8 cellular contexts compared by ENCODE assay signal in the genomic region with DNA sequence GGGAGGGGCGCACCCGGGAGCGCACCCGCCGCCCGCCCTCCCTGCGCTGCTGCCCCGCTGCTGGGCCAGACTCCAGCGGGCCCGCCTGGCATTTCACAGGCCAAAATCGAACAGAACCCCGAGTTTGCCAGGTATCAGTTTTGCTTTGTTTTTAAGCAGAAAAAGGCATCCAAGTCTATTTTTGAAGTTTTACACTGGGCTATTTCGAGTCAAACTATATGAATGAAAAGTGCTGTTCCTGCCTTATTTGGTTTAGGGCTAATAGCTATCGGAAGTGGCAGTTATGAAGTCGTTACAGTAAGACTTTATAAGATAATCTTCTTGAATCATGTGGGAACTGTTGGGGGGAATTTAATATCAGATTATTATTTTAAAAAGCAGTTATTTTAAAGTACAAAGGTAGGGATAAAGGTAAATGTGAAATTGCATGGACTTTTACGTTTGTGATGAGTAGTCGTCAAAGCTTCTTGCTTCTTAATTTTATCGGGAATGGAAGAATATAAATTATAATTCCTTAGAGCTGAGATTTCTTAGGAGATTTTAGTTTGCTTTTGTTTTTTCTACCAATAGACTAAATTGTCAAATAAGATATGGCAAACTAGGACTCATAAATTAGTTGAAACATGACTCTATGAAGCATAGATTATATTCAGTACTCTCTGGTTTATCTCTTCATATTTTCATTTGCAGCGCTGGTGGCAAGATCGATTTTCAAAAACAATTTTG. TPM values are rescaled to one million over a fixed set of nuclear protein-coding genes. Genes with fewer than 3 reads are reported as not detected.
DNase-seq lines count a peak whose midpoint lies in the region; ATAC-seq and TF ChIP-seq lines count a peak whose summit lies in the region.

No MANE protein-coding gene starts in this region.

- DNase-seq in IMR-90 (peak; percentile 15), colonic mucosa (no peak), OCI-LY7 (ENCODE audit: low spot score) (no peak)
- no peak for DNase-seq in naive thymus-derived CD8-positive, alpha-beta T cell
- DNase-seq in effector memory CD4-positive, alpha-beta T cell, result no peak

- peak overlapping the region; percentile 83 for H3K56ac ChIP-seq in IMR-90 (ENCODE audit: extremely low read depth, insufficient read depth, low read length)

- ATAC-seq in IMR-90 (ENCODE audit: low read depth) (peak; percentile 2; the same call in 1 of the 2 replicates), GM21381 (IDR thresholded peaks at IDR 0.05; ENCODE audit: unreplicated experiment) (no peak), HG03439 (IDR thresholded peaks at IDR 0.05; ENCODE audit: unreplicated experiment) (no peak)
- peak in 1 of 2 donors; percentile 12 for ATAC-seq in naive thymus-derived CD8-positive, alpha-beta T cell

- H2BK20ac ChIP-seq in IMR-90 (ENCODE audit: low read depth, low read length), result no peak overlapping the region

- H2AK9ac ChIP-seq in IMR-90 (replicated peaks; ENCODE audit: low read depth, low read length, poor library complexity), result peak overlapping the region; percentile 99

- H4K5ac ChIP-seq in IMR-90 (ENCODE audit: low read depth, low read length), result peak overlapping the region; percentile 50; the same call in 1 of the 2 replicates

- peak overlapping the region; percentile 98 for H2AFZ ChIP-seq in IMR-90 (replicated peaks; ENCODE audit: low read length, poor library complexity)
- no peak overlapping the region for H2AFZ ChIP-seq in OCI-LY7 (ENCODE audit: low read length)

- H3K4me2 ChIP-seq in IMR-90 (ENCODE audit: low read depth, low read length), result peak overlapping the region; percentile 91
- no peak overlapping the region for H3K4me2 ChIP-seq in OCI-LY7 (ENCODE audit: low read length)

- H3K18ac ChIP-seq in IMR-90 (ENCODE audit: low read depth, low read length), result peak overlapping the region; percentile 84

- in situ Hi-C loops in IMR-90 (cut with MboI; ENCODE audit: low sequenced_read_pairs), result loop anchor here (25.0 kb wide), 1 partner anchor 1133 kb away; no protein-coding TSS in a partner anchor

- peak overlapping the region; percentile 6 to 97; a peak in 3 of 4 replicates for H4K8ac ChIP-seq in IMR-90 (ENCODE audit: low read depth in 2 of 2, low read length in 2 of 2)

- H2BK5ac ChIP-seq in IMR-90 (ENCODE audit: low read depth, low read length, poor library complexity, severe bottlenecking), result peak overlapping the region; percentile 99

- H3K14ac ChIP-seq in IMR-90 (replicated peaks; ENCODE audit: low read depth, low read length), result peak overlapping the region; percentile 70; the same call in 1 of the 2 replicates

- no peaks in the 10 kb centered on the region for H3K79me2 ChIP-seq in OCI-LY7 (ENCODE audit: insufficient read depth, low read depth, low read length)

- no peaks in the 10 kb centered on the region for H3K9me3 Mint-ChIP-seq in naive thymus-derived CD8-positive, alpha-beta T cell

- peaks cover 9 to 49% of the 10 kb centered on the region in 2 experiments; a peak in 3 of 4 replicates for H3K79me1 ChIP-seq in IMR-90 (ENCODE audit: low read depth in 1 of 2, low read length in 2 of 2)

- CTCF ChIA-PET in IMR-90 (lab: Yijun Ruan, JAX), result interaction anchor here (0.8 to 1.9 kb wide), 2 partner anchors 21 to 193 kb away, joined by 3 to 5 read pairs; no protein-coding TSS in a partner anchor
- CTCF ChIA-PET in OCI-LY7 (lab: Charles Lee; ENCODE audit: unreplicated experiment), result no interaction called here

- H3K27me3 ChIP-seq in IMR-90 (ENCODE audit: control insufficient read depth, insufficient read depth, low read length) (no peaks in the 10 kb centered on the region), colonic mucosa (peaks cover 11% of the 10 kb centered on the region)
- peaks cover 5% of the 10 kb centered on the region for H3K27me3 ChIP-seq in effector memory CD4-positive, alpha-beta T cell (replicated peaks; ENCODE audit: control insufficient read depth, insufficient read depth, low read length, poor library complexity, severe bottlenecking)

- no peak for TF ChIP-seq CTCF in IMR-90 (conservative IDR thresholded peaks at IDR 0.05; ENCODE audit: low read depth, low read length)
- TF ChIP-seq CTCF in colonic mucosa (IDR thresholded peaks at IDR 0.05), result no peak
- TF ChIP-seq CTCF in OCI-LY7 (conservative IDR thresholded peaks at IDR 0.05; ENCODE audit: low read length), result no peak

- no peaks in the 10 kb centered on the region for H3K36me3 Mint-ChIP-seq in naive thymus-derived CD8-positive, alpha-beta T cell

- H4K91ac ChIP-seq in IMR-90 (ENCODE audit: insufficient read depth, low read depth, low read length), result peak overlapping the region; percentile 39; the same call in 1 of the 2 replicates

- H2BK15ac ChIP-seq in IMR-90 (ENCODE audit: low read depth, low read length), result no peak overlapping the region

- peak overlapping the region; percentile 100 for H3K27ac ChIP-seq in IMR-90 (ENCODE audit: insufficient read depth, low read length)
- H3K27ac ChIP-seq in colonic mucosa, result no peak overlapping the region
- H3K27ac ChIP-seq in effector memory CD4-positive, alpha-beta T cell (ENCODE audit: insufficient read depth, low read length, poor library complexity, severe bottlenecking), result no peak overlapping the region
- no peak overlapping the region for H3K27ac ChIP-seq in OCI-LY7 (ENCODE audit: low read depth, low read length, poor library complexity, severe bottlenecking)

- no peaks in the 10 kb centered on the region for H3K9me2 ChIP-seq in OCI-LY7 (ENCODE audit: insufficient read depth, low read length)

- H3K23ac ChIP-seq in IMR-90 (ENCODE audit: low read depth, low read length), result peak overlapping the region; percentile 79

- intact Hi-C loops in IMR-90 (cut with micrococcal nuclease), result loop anchor here (5.0 kb wide), 2 partner anchors 107 to 387 kb away; no protein-coding TSS in a partner anchor
- intact Hi-C loops in colonic mucosa (cut with DNase I), result no loop called here
- intact Hi-C loops in OCI-LY7 (cut with micrococcal nuclease; ENCODE audit: unreplicated experiment), result loop anchor here (10.0 kb wide), 1 partner anchor 385 kb away; no protein-coding TSS in a partner anchor

- BruUV-seq in IMR-90 (replicated peaks; lab: Mats Ljungman, UMichigan) (no TSS peak), OCI-LY7 (replicated peaks; lab: Mats Ljungman, UMichigan) (no TSS peak)

- dilution Hi-C loops in IMR-90 (cut with HindIII; ENCODE audit: low sequenced_read_pairs, unreplicated experiment), result no loop called here

- peaks cover 28 to 56% (median 43%) of the 10 kb centered on the region in 5 donors for H3K27me3 Mint-ChIP-seq in naive thymus-derived CD8-positive, alpha-beta T cell

- WGBS in IMR-90 (ENCODE audit: extremely low coverage in 2 of 2, insufficient read length in 1 of 2), 2 experiments, result 0% methylated on average over 1 of the region's 20 CpGs; no CpG with 5 or more reads in 1 of the 2 experiments

- TF ChIP-seq POLR2A in IMR-90 (IDR thresholded peaks at IDR 0.05; ENCODE audit: low read depth, low read length), result no peak; the same call in 1 of the 2 replicates

- H2BK120ac ChIP-seq in IMR-90 (ENCODE audit: low read depth, low read length), result 0 out of 2 replicates have a peak overlapping the region, but pooled peaks have one; percentile 28

- H3K4me3 ChIP-seq in GM08714 (ENCODE audit: low read length) (peak overlapping the region; percentile 84), IMR-90 (ENCODE audit: insufficient read depth, low read depth, low read length) (peak overlapping the region; percentile 99), colonic mucosa (peak overlapping the region; percentile 43), OCI-LY7 (ENCODE audit: low read depth, low read length, poor library complexity, severe bottlenecking) (no peak overlapping the region)
- H3K4me3 ChIP-seq in effector memory CD4-positive, alpha-beta T cell (ENCODE audit: insufficient read depth, low read depth, low read length, poor library complexity, severe bottlenecking), result no peak overlapping the region

- H3K27ac Mint-ChIP-seq in naive thymus-derived CD8-positive, alpha-beta T cell, result no peak overlapping the region

- POLR2A ChIA-PET in IMR-90 (lab: Charles Lee; ENCODE audit: unreplicated experiment) (interaction anchor here (0.6 kb wide), 1 partner anchor 21 kb away, joined by 3 read pairs; no protein-coding TSS in a partner anchor), OCI-LY7 (lab: Charles Lee) (no interaction called here)
- POLR2A ChIA-PET in naive thymus-derived CD8-positive, alpha-beta T cell (lab: Charles Lee), result no interaction called here

- H3K4me1 ChIP-seq in IMR-90 (ENCODE audit: control insufficient read depth, insufficient read depth, low read length), result peaks cover 7% of the 10 kb centered on the region
- no peaks in the 10 kb centered on the region for H3K4me1 ChIP-seq in colonic mucosa
- peaks cover 9% of the 10 kb centered on the region for H3K4me1 ChIP-seq in effector memory CD4-positive, alpha-beta T cell (ENCODE audit: control insufficient read depth, insufficient read depth, low read length, poor library complexity, severe bottlenecking)
- H3K4me1 ChIP-seq in OCI-LY7 (ENCODE audit: insufficient read depth, low read length, poor library complexity, severe bottlenecking), result no peaks in the 10 kb centered on the region

- H3K4me1 Mint-ChIP-seq in naive thymus-derived CD8-positive, alpha-beta T cell, result peaks cover 0 to 12% (median 7%) of the 10 kb centered on the region in 4 donors

- H3K9me1 ChIP-seq in IMR-90 (ENCODE audit: insufficient read depth, low read length), result peaks cover 10% of the 10 kb centered on the region

- H3K9me3 ChIP-seq in IMR-90 (ENCODE audit: control insufficient read depth, insufficient read depth, low read length) (no peaks in the 10 kb centered on the region), colonic mucosa (no peaks in the 10 kb centered on the region), OCI-LY7 (ENCODE audit: low read length) (no peaks in the 10 kb centered on the region)
- H3K9me3 ChIP-seq in effector memory CD4-positive, alpha-beta T cell (ENCODE audit: control insufficient read depth, low read length), result no peaks in the 10 kb centered on the region

- H2AK5ac ChIP-seq in IMR-90 (ENCODE audit: low read depth, low read length), result no peak overlapping the region

- H4K20me1 ChIP-seq in IMR-90 (ENCODE audit: insufficient read depth, low read length), result peaks cover 39% of the 10 kb centered on the region; the same call in 1 of the 2 replicates
- H4K20me1 ChIP-seq in OCI-LY7 (ENCODE audit: insufficient read depth, low read length), result no peaks in the 10 kb centered on the region

- peak overlapping the region; percentile 57 to 80 (median 72) for H3K4me3 Mint-ChIP-seq in naive thymus-derived CD8-positive, alpha-beta T cell

- H3K4ac ChIP-seq in IMR-90 (ENCODE audit: low read depth, low read length), result 0 out of 2 replicates have a peak overlapping the region, but pooled peaks have one; percentile 46

- H3K36me3 ChIP-seq in IMR-90 (ENCODE audit: control insufficient read depth, insufficient read depth, low read length), result no peaks in the 10 kb centered on the region; the same call in 1 of the 2 replicates
- H3K36me3 ChIP-seq in colonic mucosa, result no peaks in the 10 kb centered on the region
- no peaks in the 10 kb centered on the region for H3K36me3 ChIP-seq in effector memory CD4-positive, alpha-beta T cell (ENCODE audit: control insufficient read depth, insufficient read depth, low read length)
- H3K36me3 ChIP-seq in OCI-LY7 (ENCODE audit: insufficient read depth, low read length), result no peaks in the 10 kb centered on the region

- peak overlapping the region; percentile 96 for H3K9ac ChIP-seq in IMR-90 (ENCODE audit: low read depth, low read length)
- peak overlapping the region in 1 of 2 donors; percentile 91 for H3K9ac ChIP-seq in colonic mucosa (ENCODE audit: low read depth in 2 of 2, low read length in 2 of 2)

- no peak for TF ChIP-seq RAD21 in IMR-90 (IDR thresholded peaks at IDR 0.05; ENCODE audit: low read length)

RNA-seq across cellular contexts. Expression of a gene that starts 1.1 kb away (rescaled TPM):
- total RNA-seq in IMR-90 (2012; rRNA removed), result 31.7 and 40.8 TPM in 2 replicates
- 28.6 and 35.7 TPM in 2 replicates for polyA plus RNA-seq in IMR-90 (2012; rRNA removed)
- polyA plus RNA-seq in IMR-90 (2012; cell fraction: cytosol; rRNA removed), result 11.2 and 15.2 TPM in 2 replicates
- 8.9 and 36.8 TPM in 2 replicates for polyA plus RNA-seq in IMR-90 (2012; cell fraction: nucleus; rRNA removed; ENCODE audit: low replicate concordance)
- 10 to 100 TPM in 1 of 2 donors, 1 to 10 TPM in 1; 3.5 to 29.6 TPM for total RNA-seq in colonic mucosa
- not detected for total RNA-seq in naive thymus-derived CD8-positive, alpha-beta T cell
- polyA plus RNA-seq in naive thymus-derived CD8-positive, alpha-beta T cell, result not detected
- not detected in 2 replicates for total RNA-seq in OCI-LY7 (2014; rRNA removed; shearing (Covaris generic))
- not detected in 2 replicates for total RNA-seq in OCI-LY7 (2022)

Comparison
In these comparisons a context has a peak if more than half of its experiments do, and no peak if none do; other contexts are left out.
1. H3K4me3 ChIP-seq: peak in GM08714 (single experiment), IMR-90 (single experiment) and colonic mucosa (single experiment); none in effector memory CD4-positive, alpha-beta T cell (single experiment) and OCI-LY7 (single experiment).
2. RNA of a gene that starts 1.1 kb away (total RNA-seq): 31.7 to 40.8 TPM in IMR-90 and 3.5 to 29.6 TPM in colonic mucosa; not detected in naive thymus-derived CD8-positive, alpha-beta T cell and not detected in OCI-LY7; every median in the first group is over 4 times any median in the second.